ENCODE assay signal across 31 cellular contexts in the genomic region with DNA sequence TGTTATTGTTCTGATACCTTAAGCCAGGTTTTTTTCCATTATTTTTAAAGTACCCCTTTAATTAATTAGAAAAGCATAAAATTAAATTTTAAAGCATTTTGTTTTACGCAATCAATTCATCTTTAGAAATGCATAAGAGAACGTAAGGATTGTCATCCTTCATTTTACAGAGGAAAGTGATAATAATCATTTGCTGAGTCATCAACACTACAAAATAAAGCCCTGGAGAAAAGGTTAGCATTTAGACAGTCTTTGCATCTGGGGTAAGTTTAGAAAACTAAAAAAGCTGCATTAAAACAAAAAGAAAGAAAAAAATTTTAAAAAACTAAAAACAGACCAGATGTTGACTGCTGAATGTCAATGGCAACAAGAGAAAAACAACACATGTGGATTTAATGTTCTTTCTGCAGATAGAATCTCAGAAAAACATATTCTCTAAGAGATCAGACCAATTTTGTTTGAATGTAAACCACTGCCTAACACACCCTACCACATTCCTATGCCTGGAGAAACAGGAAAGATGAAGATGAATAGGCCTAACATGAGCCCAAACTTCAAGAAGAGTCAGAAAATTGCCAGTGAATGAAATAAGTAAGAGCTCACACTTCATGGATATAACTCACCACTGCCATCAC. TPM values are rescaled to one million over a fixed set of nuclear protein-coding genes. Genes with fewer than 3 reads are reported as not detected.
DNase-seq lines count a peak whose midpoint lies in the region; ATAC-seq, FAIRE-seq and TF ChIP-seq lines count a peak whose summit lies in the region.
"Had no signal": no experiment of that assay in that cellular context is flagged by ENCODE, and none has a peak within 500 bp of the region (broad histone marks: within the 10 kb centered on the region; RNA-seq: fewer than 3 reads in every experiment).

No MANE protein-coding gene starts in this region.

- no peaks in the 10 kb centered on the region for H3K9me1 ChIP-seq in K562 (ENCODE audit: control insufficient read depth, insufficient read depth, low read length)
- no peaks in the 10 kb centered on the region for H3K9me1 ChIP-seq in keratinocyte (ENCODE audit: control insufficient read depth, extremely low read depth, insufficient read depth, low read length)

- in situ Hi-C loops in HepG2 (cut with HindIII; ENCODE audit: extremely low pct_ligation_motif_present, low pct_unique_long_range_greater_than_20kb) (no loop called here), K562 (cut with MboI) (no loop called here)

- TF ChIP-seq EP300 in HepG2 (IDR thresholded peaks at IDR 0.05; ENCODE audit: low read depth in 2 of 2, low read length in 2 of 2) (no peak), HepG2 (CRISPR knock-in tag; IDR thresholded peaks at IDR 0.05; ENCODE audit: borderline replicate concordance) (no peak), K562 (IDR thresholded peaks at IDR 0.05; ENCODE audit: low read length) (no peak)

- intact Hi-C loops in HepG2 (cut with micrococcal nuclease; ENCODE audit: unreplicated experiment) (no loop called here), right lobe of liver (cut with DNase I) (no loop called here), K562 (cut with micrococcal nuclease) (loop anchor here (5.0 kb wide), 1 partner anchor 539 kb away; no protein-coding TSS in a partner anchor)

- dilution Hi-C loops in keratinocyte (cut with MboI; ENCODE audit: extremely low pct_ligation_motif_present, low sequenced_read_pairs) = no loop called here

- no peaks in the 10 kb centered on the region for H4K20me1 ChIP-seq in HepG2 (ENCODE audit: insufficient read depth, low read length)
- no peaks in the 10 kb centered on the region for H4K20me1 ChIP-seq in K562 (replicated peaks; ENCODE audit: control insufficient read depth, insufficient read depth, low read length)
- H4K20me1 ChIP-seq in keratinocyte (ENCODE audit: control insufficient read depth, extremely low read depth, insufficient read depth, low read length) = no peaks in the 10 kb centered on the region

- WGBS in HepG2 (ENCODE audit: low lambda C conversion rate) = 58% methylated on average over 2 of the region's 2 CpGs
- 90% methylated on average over 2 of the region's 2 CpGs for WGBS in right lobe of liver (ENCODE audit: insufficient coverage, low coverage, low lambda C conversion rate, missing lambda C conversion rate)
- WGBS in K562 (ENCODE audit: insufficient coverage, low coverage, missing lambda C conversion rate) = 6% methylated on average over 2 of the region's 2 CpGs

- H3K4me1 ChIP-seq in HepG2 (ENCODE audit: insufficient read depth, low read length) (no peaks in the 10 kb centered on the region), right lobe of liver (no peaks in the 10 kb centered on the region), K562 (replicated peaks in 1 of 2; ENCODE audit: control insufficient read depth in 2 of 2, insufficient read depth in 2 of 2, low read length in 2 of 2) (peaks cover 0 to 9% of the 10 kb centered on the region in 2 experiments; a peak in 2 of 5 replicates), keratinocyte (ENCODE audit: control insufficient read depth, extremely low read depth, insufficient read depth, low read length) (peaks cover 9% of the 10 kb centered on the region)
- H3K4me1 ChIP-seq: SJCRH30, stomach had no signal

- no peaks in the 10 kb centered on the region for H3K27me3 ChIP-seq in HepG2 (ENCODE audit: control insufficient read depth in 1 of 2, insufficient read depth in 2 of 2, low read length in 2 of 2)
- no peaks in the 10 kb centered on the region for H3K27me3 ChIP-seq in right lobe of liver
- no peaks in the 10 kb centered on the region for H3K27me3 ChIP-seq in K562 (ENCODE audit: control insufficient read depth in 2 of 2, insufficient read depth in 2 of 2, low read length in 2 of 2)
- no peaks in the 10 kb centered on the region for H3K27me3 ChIP-seq in keratinocyte (ENCODE audit: control insufficient read depth, extremely low read depth, insufficient read depth, low read length)
- H3K27me3 ChIP-seq: SJCRH30, stomach had no signal

- ATAC-seq in HepG2 = no peak
- ATAC-seq in right lobe of liver = no peak
- ATAC-seq in K562 = peak; percentile 66; the same call in 2 of the 3 replicates
- ATAC-seq in HG03439 (IDR thresholded peaks at IDR 0.05; ENCODE audit: unreplicated experiment) = no peak
- no peak for ATAC-seq in HG03280 (IDR thresholded peaks at IDR 0.05; ENCODE audit: unreplicated experiment)
- ATAC-seq in GM21381 (IDR thresholded peaks at IDR 0.05; ENCODE audit: unreplicated experiment) = no peak
- ATAC-seq: activated CD8-positive, alpha-beta T cell treated with anti-CD3 and anti-CD28 coated beads, Interleukin-2, amount 10 ng/mL, durations not matched to agents 7 days and 5 days; GM12878; naive thymus-derived CD8-positive, alpha-beta T cell had no signal

- DNase-seq in HepG2 (ENCODE audit: low spot score) (no peak), right lobe of liver (no peak), K562 (ENCODE audit: extremely low read depth in 1 of 4, low spot score in 3 of 4) (no peak), keratinocyte (ENCODE audit: low read depth, low spot score) (no peak), NCI-H510A treated with DMSO at 0.1 percent for 48 hours (lab: John Stamatoyannopoulos, UW) (no peak)
- DNase-seq: activated CD4-positive, CD25-positive, alpha-beta regulatory T cell; activated CD8-positive, alpha-beta T cell treated with anti-CD3 and anti-CD28 coated beads, Interleukin-2, amount 10 ng/mL, durations not matched to agents 7 days and 5 days; activated naive CD4-positive, alpha-beta T cell treated with anti-CD3 and anti-CD28 coated beads for 36 hours; activated T-cell treated with anti-CD3 and anti-CD28 coated beads, Interleukin-2, amount 50 U/mL, for 24 hours; effector memory CD4-positive, alpha-beta T cell; foreskin melanocyte; GDM1; HCEC 1CT; Kasumi-1; kidney glomerular epithelial cell; mesendoderm; naive thymus-derived CD8-positive, alpha-beta T cell; NCI-H1436; NCI-H2171; NCI-H69; SJCRH30; small intestine; stimulated activated CD4-positive, alpha-beta T cell treated with anti-CD3 and anti-CD28 coated beads, Interleukin-4, amount 100 ng/mL, for 1 hour; stomach had no signal

- BruUV-seq in HepG2 (replicated peaks; lab: Mats Ljungman, UMichigan) = no TSS peak
- no TSS peak for BruUV-seq in K562 (replicated peaks; lab: Mats Ljungman, UMichigan)

- POLR2A ChIA-PET in HepG2 (lab: Yijun Ruan, JAX) (no interaction called here), K562 (lab: Yijun Ruan, JAX) (interaction anchor here (0.6 kb wide), 1 partner anchor 25 kb away, joined by 3 read pairs; no protein-coding TSS in a partner anchor)

- TF ChIP-seq CTCF in HepG2 (CRISPR knock-in tag; IDR thresholded peaks at IDR 0.05) (no peak), right lobe of liver (IDR thresholded peaks at IDR 0.05) (no peak), K562 (IDR thresholded peaks at IDR 0.05 in 2 of 3, conservative IDR thresholded peaks at IDR 0.05 in 1 of 3; ENCODE audit: insufficient read depth in 2 of 3, low read depth in 1 of 3, low read length in 3 of 3) (no peak), keratinocyte (optimal IDR thresholded peaks at IDR 0.05 in 1 of 3, IDR thresholded peaks at IDR 0.05 in 1 of 3, conservative IDR thresholded peaks at IDR 0.05 in 1 of 3; ENCODE audit: extremely low read depth in 1 of 3, insufficient read depth in 2 of 3, low read length in 3 of 3) (no peak)

- H3K4me3 ChIP-seq in HepG2 (replicated peaks in 1 of 3; ENCODE audit: insufficient read depth in 1 of 3, low read depth in 2 of 3, low read length in 3 of 3) (no peak overlapping the region), right lobe of liver (no peak overlapping the region), K562 (no peak overlapping the region), keratinocyte (ENCODE audit: control insufficient read depth in 2 of 3, extremely low read depth in 1 of 3, insufficient read depth in 2 of 3, low read depth in 1 of 3, low read length in 3 of 3) (no peak overlapping the region)
- H3K4me3 ChIP-seq: GM12878, SJCRH30, stomach had no signal

- no peak overlapping the region for H3K9ac ChIP-seq in HepG2 (ENCODE audit: insufficient read depth, low read depth, low read length)
- no peak overlapping the region for H3K9ac ChIP-seq in K562 (ENCODE audit: insufficient read depth in 1 of 2, low read depth in 2 of 2, low read length in 2 of 2)
- no peak overlapping the region for H3K9ac ChIP-seq in keratinocyte (ENCODE audit: control insufficient read depth, extremely low read depth, insufficient read depth, low read length)

- no peak overlapping the region for H3K4me2 ChIP-seq in HepG2 (ENCODE audit: low read depth, low read length)
- no peak overlapping the region for H3K4me2 ChIP-seq in K562 (ENCODE audit: insufficient read depth, low read length)
- H3K4me2 ChIP-seq in keratinocyte (ENCODE audit: control insufficient read depth, extremely low read depth, insufficient read depth, low read depth, low read length) = peak overlapping the region; percentile 18

- H3K9me3 ChIP-seq in HepG2 (ENCODE audit: low read length) (no peaks in the 10 kb centered on the region), right lobe of liver (no peaks in the 10 kb centered on the region), K562 (replicated peaks; ENCODE audit: control insufficient read depth, insufficient read depth, low read depth, low read length) (no peaks in the 10 kb centered on the region), keratinocyte (ENCODE audit: control insufficient read depth, low read depth, low read length) (no peaks in the 10 kb centered on the region)
- H3K9me3 ChIP-seq: SJCRH30, stomach had no signal

- no peak overlapping the region for H3K27ac ChIP-seq in HepG2 (ENCODE audit: extremely low read length, insufficient read depth, low read length)
- no peak overlapping the region for H3K27ac ChIP-seq in right lobe of liver
- H3K27ac ChIP-seq in K562 (ENCODE audit: extremely low read depth, low read depth, low read length) = peak overlapping the region; percentile 40; the same call in 1 of the 3 replicates
- peak overlapping the region; percentile 27 for H3K27ac ChIP-seq in keratinocyte (ENCODE audit: control insufficient read depth, insufficient read depth, low read length)
- H3K27ac ChIP-seq: SJCRH30, stomach had no signal

- H3K79me2 ChIP-seq in HepG2 (ENCODE audit: insufficient read depth, low read length) (no peaks in the 10 kb centered on the region), K562 (ENCODE audit: control insufficient read depth, insufficient read depth, low read length) (no peaks in the 10 kb centered on the region), keratinocyte (ENCODE audit: control insufficient read depth, insufficient read depth, low read length) (no peaks in the 10 kb centered on the region)

- H3K36me3 ChIP-seq in HepG2 (replicated peaks in 1 of 2; ENCODE audit: control insufficient read depth in 1 of 2, insufficient read depth in 2 of 2, low read length in 2 of 2) (no peaks in the 10 kb centered on the region), right lobe of liver (no peaks in the 10 kb centered on the region), K562 (ENCODE audit: control insufficient read depth, insufficient read depth, low read length) (no peaks in the 10 kb centered on the region), keratinocyte (ENCODE audit: control insufficient read depth in 2 of 2, extremely low read depth in 1 of 2, insufficient read depth in 2 of 2, low read length in 2 of 2) (no peaks in the 10 kb centered on the region)
- H3K36me3 ChIP-seq: SJCRH30, stomach had no signal

- CTCF ChIA-PET in HepG2 (lab: Yijun Ruan, JAX; ENCODE audit: low intra/inter-chr PET ratio, low total read pairs) = no interaction called here
- CTCF ChIA-PET in K562 (lab: Yijun Ruan, JAX; ENCODE audit: low intra/inter-chr PET ratio) = no interaction called here

- TF ChIP-seq POLR2A in HepG2 (IDR thresholded peaks at IDR 0.05; ENCODE audit: insufficient read depth in 1 of 2, low read depth in 2 of 2, low read length in 2 of 2) (no peak), right lobe of liver (IDR thresholded peaks at IDR 0.05) (no peak), K562 (conservative IDR thresholded peaks at IDR 0.05) (no peak)

- TF ChIP-seq RAD21 in HepG2 (CRISPR knock-in tag; IDR thresholded peaks at IDR 0.05) (no peak), K562 (CRISPR knock-in tag; conservative IDR thresholded peaks at IDR 0.05 in 1 of 2, IDR thresholded peaks at IDR 0.05 in 1 of 2) (no peak)

- FAIRE-seq in HepG2 (lab: Jason Lieb, UNC) (no peak), K562 (lab: Jason Lieb, UNC) (no peak), keratinocyte (lab: Jason Lieb, UNC) (peak; percentile 44)
- FAIRE-seq: A204.1, GM12878, small intestine had no signal

- no peak overlapping the region for H2AFZ ChIP-seq in HepG2 (ENCODE audit: low read length)
- peak overlapping the region; percentile 18; the same call in 1 of the 2 replicates for H2AFZ ChIP-seq in K562 (ENCODE audit: low read depth, low read length)
- H2AFZ ChIP-seq in keratinocyte (ENCODE audit: control insufficient read depth, low read length) = peak overlapping the region; percentile 19

RNA-seq across cellular contexts. Expression of gene SUCNR1, which starts 59.9 kb away (rescaled TPM):
- not detected in 2 replicates for total RNA-seq in HepG2 (2016; rRNA removed; fragmentation: Illumina TruSeq; extraction: Trizol)
- not detected in 2 replicates for total RNA-seq in HepG2 (2016; cell fraction: cytosol; rRNA removed; fragmentation: Illumina TruSeq; extraction: Trizol; ENCODE audit: low read depth)
- not detected in 2 replicates for total RNA-seq in HepG2 (2016; cell fraction: insoluble cytoplasmic fraction; rRNA removed; fragmentation: Illumina TruSeq; extraction: Trizol)
- total RNA-seq in HepG2 (2016; cell fraction: membrane; rRNA removed; fragmentation: Illumina TruSeq; extraction: Trizol) = not detected in 2 replicates
- not detected in 2 replicates for total RNA-seq in HepG2 (2016; cell fraction: nucleus; rRNA removed; fragmentation: Illumina TruSeq; extraction: Trizol)
- 0.03 TPM in 1 of 2 replicates, not detected in the other for polyA plus RNA-seq in HepG2 (2011; rRNA removed)
- not detected in 2 replicates for polyA plus RNA-seq in HepG2 (2011; cell fraction: cytosol; rRNA removed)
- polyA plus RNA-seq in HepG2 (2011; cell fraction: nucleus; rRNA removed) = not detected in 2 replicates
- polyA plus RNA-seq in HepG2 (2012) = 0.04 TPM in 1 of 2 replicates, not detected in the other
- polyA plus RNA-seq in HepG2 (2016; cell fraction: cytosol; fragmentation: Illumina TruSeq; extraction: Trizol; ENCODE audit: low read depth) = not detected in 2 replicates
- polyA plus RNA-seq in HepG2 (2016; cell fraction: insoluble cytoplasmic fraction; fragmentation: Illumina TruSeq; extraction: Trizol; ENCODE audit: low read depth) = not detected in 2 replicates
- polyA plus RNA-seq in HepG2 (2016; cell fraction: membrane; fragmentation: Illumina TruSeq; extraction: Trizol; ENCODE audit: low read depth) = not detected in 2 replicates
- polyA plus RNA-seq in HepG2 (2016; cell fraction: nucleus; fragmentation: Illumina TruSeq; extraction: Trizol; ENCODE audit: insufficient read depth, low read depth) = not detected in 2 replicates
- polyA minus RNA-seq in HepG2 (2011; rRNA and poly(A)+ RNA removed; ENCODE audit: low replicate concordance) = not detected in 2 replicates
- not detected in 2 replicates for polyA minus RNA-seq in HepG2 (2011; cell fraction: cytosol; rRNA and poly(A)+ RNA removed)
- polyA minus RNA-seq in HepG2 (2011; cell fraction: nucleus; rRNA and poly(A)+ RNA removed) = not detected in 2 replicates
- 1 to 10 TPM; 1.7 to 3.2 (median 2.4) TPM for total RNA-seq in right lobe of liver
- not detected in 2 replicates for total RNA-seq in K562 (2011; cell fraction: chromatin; rRNA removed; ENCODE audit: low replicate concordance)
- total RNA-seq in K562 (2011; cell fraction: nucleolus; rRNA removed) = not detected in 2 replicates
- total RNA-seq in K562 (2011; cell fraction: nucleoplasm; rRNA removed) = 0.15 TPM in 2 replicates
- total RNA-seq in K562 (2014; rRNA removed) = 0.08 and 0.14 TPM in 2 replicates
- 0.13 and 0.15 TPM in 2 replicates for total RNA-seq in K562 (2014; rRNA removed; fragmentation: Illumina TruSeq; extraction: Trizol)
- 0.54 and 0.57 TPM in 2 replicates for total RNA-seq in K562 (2015; rRNA removed; fragmentation: Illumina TruSeq; extraction: Trizol)
- 0.09 and 0.24 TPM in 2 replicates for total RNA-seq in K562 (2021)
- 0.04 and 0.07 TPM in 2 replicates for polyA plus RNA-seq in K562 (2011; rRNA removed)
- 0.04 TPM in 1 of 2 replicates, not detected in the other for polyA plus RNA-seq in K562 (2011; cell fraction: cytosol; rRNA removed)
- 0.06 TPM in 2 replicates for polyA plus RNA-seq in K562 (2011; cell fraction: nucleus; rRNA removed)
- polyA plus RNA-seq in K562 (2012) = 0.33 and 0.68 TPM in 2 replicates
- 0.11 and 0.13 TPM in 2 replicates for polyA plus RNA-seq in K562 (2014; fragmentation: Illumina TruSeq; extraction: Trizol)
- under 1 TPM; 0.08 to 0.10 TPM for polyA plus RNA-seq in K562 (2014; fragmentation: Nextera tagmentation; extraction: Ambion mirVana)
- 0.08 and 0.12 TPM in 2 replicates for polyA plus RNA-seq in K562 (2014; rRNA removed)
- 0.07 and 0.09 TPM in 2 replicates for polyA minus RNA-seq in K562 (2011; rRNA and poly(A)+ RNA removed)
- polyA minus RNA-seq in K562 (2011; cell fraction: cytosol; rRNA and poly(A)+ RNA removed) = not detected in 2 replicates
- polyA minus RNA-seq in K562 (2011; cell fraction: nucleus; rRNA and poly(A)+ RNA removed) = not detected in 2 replicates
- polyA plus RNA-seq in keratinocyte = not detected in 3 replicates
- not detected for polyA plus RNA-seq in keratinocyte (2011; ENCODE audit: low read depth)
- polyA plus RNA-seq in keratinocyte (2011; cell fraction: cytosol; rRNA removed) = not detected in 2 replicates
- polyA plus RNA-seq in keratinocyte (2011; cell fraction: nucleus; rRNA removed) = not detected in 2 replicates
- polyA plus RNA-seq in keratinocyte (2012; ENCODE audit: low replicate concordance) = not detected in 2 replicates
- not detected in 3 replicates for polyA minus RNA-seq in keratinocyte
- not detected for polyA minus RNA-seq in keratinocyte (2011; cell fraction: cytosol; rRNA and poly(A)+ RNA removed)
- polyA minus RNA-seq in keratinocyte (2011; cell fraction: nucleus; rRNA and poly(A)+ RNA removed) = not detected in 2 replicates
- total RNA-seq: activated CD8-positive, alpha-beta T cell treated with anti-CD3 and anti-CD28 coated beads, Interleukin-2, amount 10 ng/mL, durations not matched to agents 7 days and 5 days; activated naive CD4-positive, alpha-beta T cell treated with anti-CD3 and anti-CD28 coated beads for 36 hours; naive thymus-derived CD8-positive, alpha-beta T cell; OCI-LY7; T-helper 2 cell treated with Interferon-gamma antibody and Interleukin-4, amounts not matched to agents 100 ng/mL and 5 ng/mL, for 36 hours had no signal
- polyA plus RNA-seq: naive thymus-derived CD8-positive, alpha-beta T cell had no signal

Comparison
In these comparisons a context has a peak if more than half of its experiments do, and no peak if none do; other contexts are left out.
1. H3K27ac ChIP-seq: peak in K562 (single experiment) and keratinocyte (single experiment); none in HepG2 (single experiment) and right lobe of liver (0 of 3).
2. Of the 241 proteins assayed by ChIP-seq in both HepG2 and K562: peak only in HepG2: none; only in K562: DPF2, FOSL1, MAFG, NFE2 and NFE2L1; in both: MAFF and MAFK; in neither: 230; mixed calls (peak in some experiments, not most) for 4.